Comparison of ENCODE assay signal across 9 cellular contexts in genomic region chr19:15265849-15266248, GRCh38. TPM values are rescaled to one million over a fixed set of nuclear protein-coding genes. Genes with fewer than 3 reads are reported as not detected.
DNase-seq lines count a peak whose midpoint lies in the region; TF ChIP-seq lines count a peak whose summit lies in the region.
"Had no signal": no experiment of that assay in that cellular context is flagged by ENCODE, and none has a peak within 500 bp of the region (broad histone marks: within the 10 kb centered on the region; RNA-seq: fewer than 3 reads in every experiment).

No MANE protein-coding gene starts in this region.

- H3K4me1 Mint-ChIP-seq in IgD-negative memory B cell: peaks cover 9 to 20% (median 18%) of the 10 kb centered on the region in 3 donors

- in situ Hi-C loops in brain microvascular endothelial cell (cut with HindIII; ENCODE audit: low pct_ligation_motif_present, low sequenced_read_pairs): no loop called here

- no peaks in the 10 kb centered on the region for H3K27me3 ChIP-seq in brain microvascular endothelial cell (replicated peaks)
- H3K27me3 ChIP-seq in kidney epithelial cell (ENCODE audit: control insufficient read depth, insufficient read depth, low read length): no peaks in the 10 kb centered on the region
- no peaks in the 10 kb centered on the region for H3K27me3 ChIP-seq in subcutaneous abdominal adipose tissue (ENCODE audit: control insufficient read depth in 5 of 5, insufficient read depth in 4 of 5, low read length in 5 of 5)

- H3K27ac ChIP-seq in brain microvascular endothelial cell (no peak overlapping the region), subcutaneous abdominal adipose tissue (ENCODE audit: low read depth, low read length) (peak overlapping the region; percentile 87)

- no peaks in the 10 kb centered on the region for H3K36me3 Mint-ChIP-seq in IgD-negative memory B cell
- H3K36me3 Mint-ChIP-seq: activated naive CD4-positive, alpha-beta T cell treated with anti-CD3 and anti-CD28 coated beads, Interleukin-2, amount 50 U/mL, for 24 hours had no signal

- H3K9me3 ChIP-seq in subcutaneous abdominal adipose tissue (ENCODE audit: control insufficient read depth in 5 of 5, low read length in 5 of 5): no peaks in the 10 kb centered on the region

- H3K4me3 ChIP-seq in brain microvascular endothelial cell (ENCODE audit: low read depth, low read length): no peak overlapping the region
- no peak overlapping the region for H3K4me3 ChIP-seq in kidney epithelial cell (ENCODE audit: low read depth, low read length)
- no peak overlapping the region for H3K4me3 ChIP-seq in subcutaneous abdominal adipose tissue (ENCODE audit: low read depth in 1 of 5, low read length in 5 of 5)

- peaks cover 67% of the 10 kb centered on the region for H3K36me3 ChIP-seq in brain microvascular endothelial cell (replicated peaks)
- H3K36me3 ChIP-seq in kidney epithelial cell (ENCODE audit: control insufficient read depth, insufficient read depth, low read length): peaks cover 12% of the 10 kb centered on the region
- H3K36me3 ChIP-seq in subcutaneous abdominal adipose tissue (ENCODE audit: control insufficient read depth in 5 of 5, insufficient read depth in 5 of 5, low read length in 5 of 5): peaks cover 0 to 88% (median 75%) of the 10 kb centered on the region in 5 donors

- DNase-seq in brain microvascular endothelial cell (peak; percentile 86), kidney epithelial cell (ENCODE audit: low read depth) (peak; percentile 43), NOMO-1 treated with dmso at 0.1 percent for 144 hours (lab: John Stamatoyannopoulos, UW; ENCODE audit: unreplicated experiment) (no peak), NCI-H128 (lab: John Stamatoyannopoulos, UW; ENCODE audit: unreplicated experiment) (no peak), D341Med (ENCODE audit: low spot score) (no peak), NCI-H2107 (lab: John Stamatoyannopoulos, UW) (no peak)

- TF ChIP-seq CTCF in brain microvascular endothelial cell (IDR thresholded peaks at IDR 0.05; ENCODE audit: low read depth, low read length, missing control alignments): no peak
- TF ChIP-seq CTCF in kidney epithelial cell (IDR thresholded peaks at IDR 0.05; ENCODE audit: insufficient read depth, low read length, poor library complexity, severe bottlenecking): no peak

- peak overlapping the region; percentile 34 to 75 (median 53) for H3K9ac ChIP-seq in subcutaneous abdominal adipose tissue (ENCODE audit: low read length in 5 of 5)

- no peak overlapping the region for H3K4me3 Mint-ChIP-seq in IgD-negative memory B cell
- H3K4me3 Mint-ChIP-seq: activated naive CD4-positive, alpha-beta T cell treated with anti-CD3 and anti-CD28 coated beads, Interleukin-2, amount 50 U/mL, for 24 hours had no signal

- H3K4me1 ChIP-seq in subcutaneous abdominal adipose tissue (ENCODE audit: control insufficient read depth in 5 of 5, insufficient read depth in 5 of 5, low read length in 5 of 5): peaks cover 11 to 27% (median 26%) of the 10 kb centered on the region in 5 donors

- H3K9me3 Mint-ChIP-seq in IgD-negative memory B cell: no peaks in the 10 kb centered on the region
- H3K9me3 Mint-ChIP-seq: activated naive CD4-positive, alpha-beta T cell treated with anti-CD3 and anti-CD28 coated beads, Interleukin-2, amount 50 U/mL, for 24 hours had no signal

- H3K27me3 Mint-ChIP-seq in IgD-negative memory B cell: no peaks in the 10 kb centered on the region
- H3K27me3 Mint-ChIP-seq: activated naive CD4-positive, alpha-beta T cell treated with anti-CD3 and anti-CD28 coated beads, Interleukin-2, amount 50 U/mL, for 24 hours had no signal

- peak overlapping the region in 2 of 3 donors; percentile 48 to 71 for H3K27ac Mint-ChIP-seq in IgD-negative memory B cell
- H3K27ac Mint-ChIP-seq: activated naive CD4-positive, alpha-beta T cell treated with anti-CD3 and anti-CD28 coated beads, Interleukin-2, amount 50 U/mL, for 24 hours had no signal

RNA-seq across cellular contexts. Expression of gene EPHX3, which starts 33.6 kb away (rescaled TPM):
- polyA plus RNA-seq in IgD-negative memory B cell: not detected
- 0.79 and 3.4 TPM in 2 replicates for total RNA-seq in kidney epithelial cell

Comparison
In these comparisons a context has a peak if more than half of its experiments do, and no peak if none do; other contexts are left out.
1. DNase-seq: peak in brain microvascular endothelial cell (single experiment) and kidney epithelial cell (single experiment); none in NOMO-1 treated with dmso at 0.1 percent for 144 hours (single experiment), NCI-H128 (single experiment), D341Med (single experiment) and NCI-H2107 (single experiment).